8 cellular contexts compared by ENCODE assay signal in genomic region chr17:41835214-41835799, GRCh38. TPM values are rescaled to one million over a fixed set of nuclear protein-coding genes. Genes with fewer than 3 reads are reported as not detected.
DNase-seq lines count a peak whose midpoint lies in the region; ATAC-seq, FAIRE-seq and TF ChIP-seq lines count a peak whose summit lies in the region.

No MANE protein-coding gene starts in this region.

- no peaks in the 10 kb centered on the region for H3F3A ChIP-seq in Loucy (ENCODE audit: low read depth)

- peak; percentile 6 for ATAC-seq in activated CD4-positive, alpha-beta T cell treated with anti-CD3 and anti-CD28 coated beads for 36 hours
- peak; percentile 37 for ATAC-seq in memory B cell (ENCODE audit: low read depth)

- CTCF ChIA-PET in activated CD4-positive, alpha-beta T cell treated with anti-CD3 and anti-CD28 coated beads for 36 hours (lab: Charles Lee): interaction anchor here (0.6 to 2.0 kb wide), 6 partner anchors 18 to 624 kb away, joined by 3 to 8 read pairs (median 3); partner anchors contain the start of gene JUP
- CTCF ChIA-PET in GM10248 (lab: Yijun Ruan, JAX): interaction anchor here (1.0 to 2.2 kb wide), 4 partner anchors 20 to 98 kb away, joined by 3 to 12 read pairs (median 4); partner anchors contain the start of genes FKBP10 and P3H4

- peak overlapping the region; percentile 82 for H3K4me3 ChIP-seq in Loucy (ENCODE audit: low read length, poor library complexity, severe bottlenecking)
- peak overlapping the region; percentile 70 to 79 for H3K4me3 ChIP-seq in uterus

- H3K9ac ChIP-seq in Loucy (ENCODE audit: low read depth, low read length, poor library complexity, severe bottlenecking): peak overlapping the region; percentile 83

- H3K27ac ChIP-seq in uterus: peak overlapping the region; percentile 84 to 87

- H4K20me1 ChIP-seq in Loucy (ENCODE audit: insufficient read depth, low read length, poor library complexity, severe bottlenecking): no peaks in the 10 kb centered on the region

- H3K9me2 ChIP-seq in Loucy (replicated peaks; ENCODE audit: low read depth, low read length): no peaks in the 10 kb centered on the region

- H3K9me3 ChIP-seq in Loucy (ENCODE audit: insufficient read depth, low read depth, low read length) (no peaks in the 10 kb centered on the region), uterus (no peaks in the 10 kb centered on the region)

- peaks cover 8% of the 10 kb centered on the region for H3K4me1 ChIP-seq in Loucy (ENCODE audit: insufficient read depth, low read length, poor library complexity, severe bottlenecking)
- H3K4me1 ChIP-seq in uterus: no peaks in the 10 kb centered on the region

- H3K36me3 Mint-ChIP-seq in activated CD4-positive, alpha-beta T cell treated with anti-CD3 and anti-CD28 coated beads for 36 hours (ENCODE audit: low read depth): peaks cover 10% of the 10 kb centered on the region
- H3K36me3 Mint-ChIP-seq in memory B cell: peaks cover 11% of the 10 kb centered on the region

- no peaks in the 10 kb centered on the region for H3K9me3 Mint-ChIP-seq in activated CD4-positive, alpha-beta T cell treated with anti-CD3 and anti-CD28 coated beads for 36 hours (ENCODE audit: low read depth)
- no peaks in the 10 kb centered on the region for H3K9me3 Mint-ChIP-seq in memory B cell

- TF ChIP-seq CTCF in Loucy (conservative IDR thresholded peaks at IDR 0.05; ENCODE audit: low read length) (no peak), uterus (IDR thresholded peaks at IDR 0.05) (no peak), GM10248 (IDR thresholded peaks at IDR 0.05; ENCODE audit: control extremely low read depth, extremely low read depth, low read depth, missing control alignments) (no peak)

- H3K27me3 ChIP-seq in Loucy (ENCODE audit: insufficient read depth, low read length, poor library complexity, severe bottlenecking): no peaks in the 10 kb centered on the region
- no peaks in the 10 kb centered on the region for H3K27me3 ChIP-seq in uterus

- H2AFZ ChIP-seq in Loucy (ENCODE audit: low read length): peak overlapping the region; percentile 99

- TF ChIP-seq POLR2A in uterus (IDR thresholded peaks at IDR 0.05) (no peak), GM12892 (IDR thresholded peaks at IDR 0.05; ENCODE audit: low read depth, low read length) (no peak)

- no peak for FAIRE-seq in GM12892 (lab: Jason Lieb, UNC)

- H3K36me3 ChIP-seq in Loucy (ENCODE audit: insufficient read depth, low read length) (no peaks in the 10 kb centered on the region), uterus (no peaks in the 10 kb centered on the region)

- H3K4me3 Mint-ChIP-seq in activated CD4-positive, alpha-beta T cell treated with anti-CD3 and anti-CD28 coated beads for 36 hours: peak overlapping the region; percentile 80
- H3K4me3 Mint-ChIP-seq in memory B cell: peak overlapping the region; percentile 85

- H3K27ac Mint-ChIP-seq in activated CD4-positive, alpha-beta T cell treated with anti-CD3 and anti-CD28 coated beads for 36 hours: peak overlapping the region; percentile 70
- H3K27ac Mint-ChIP-seq in memory B cell: peak overlapping the region; percentile 63

- H3K27me3 Mint-ChIP-seq in activated CD4-positive, alpha-beta T cell treated with anti-CD3 and anti-CD28 coated beads for 36 hours: no peaks in the 10 kb centered on the region
- H3K27me3 Mint-ChIP-seq in memory B cell: peaks cover 2% of the 10 kb centered on the region

- POLR2A ChIA-PET in activated CD4-positive, alpha-beta T cell treated with anti-CD3 and anti-CD28 coated beads for 36 hours (lab: Charles Lee): no interaction called here
- POLR2A ChIA-PET in GM10248 (lab: Yijun Ruan, JAX): interaction anchor here (0.5 kb wide), 1 partner anchor 9 kb away, joined by 3 read pairs; no protein-coding TSS in a partner anchor

- peak overlapping the region; percentile 84 for H3K4me2 ChIP-seq in Loucy (ENCODE audit: low read depth, low read length, poor library complexity, severe bottlenecking)

- peaks cover 13% of the 10 kb centered on the region for H3K4me1 Mint-ChIP-seq in activated CD4-positive, alpha-beta T cell treated with anti-CD3 and anti-CD28 coated beads for 36 hours
- H3K4me1 Mint-ChIP-seq in memory B cell: peaks cover 7% of the 10 kb centered on the region

- DNase-seq in activated CD4-positive, alpha-beta T cell treated with anti-CD3 and anti-CD28 coated beads for 36 hours: no peak
- no peak for DNase-seq in activated CD4-positive, alpha-beta T cell treated with anti-CD3 and anti-CD28 coated beads for 48 hours
- DNase-seq in cerebellar cortex (ENCODE audit: low spot score): peak; percentile 39
- DNase-seq in memory B cell (ENCODE audit: low spot score in 2 of 2): no peak
- DNase-seq in uterus: no peak
- DNase-seq in GM10248 (ENCODE audit: extremely low spot score): no peak
- no peak for DNase-seq in GM12892 (ENCODE audit: insufficient read length)

- intact Hi-C loops in activated CD4-positive, alpha-beta T cell treated with anti-CD3 and anti-CD28 coated beads for 36 hours (cut with DNase I, micrococcal nuclease): loop anchor here in 1 of 2 experiments (1.0 kb wide), 1 partner anchor 24 kb away; the partner anchor contains the start of gene P3H4
- intact Hi-C loops in uterus (cut with DNase I; ENCODE audit: low total_unique reads): no loop called here

- H3K79me2 ChIP-seq in Loucy (ENCODE audit: insufficient read depth, low read length): peaks cover 10% of the 10 kb centered on the region; the same call in 1 of the 2 replicates

RNA-seq across cellular contexts. Expression of gene NT5C3B, which starts 0.7 kb away (rescaled TPM):
- 10 to 100 TPM; 37.5 to 46.9 TPM for total RNA-seq in activated CD4-positive, alpha-beta T cell treated with anti-CD3 and anti-CD28 coated beads for 36 hours
- 10 to 100 TPM; 32.5 to 77.9 (median 68.1) TPM for total RNA-seq in uterus
- polyA plus RNA-seq in GM12892 (2012; ENCODE audit: missing spikeins): 36.0 TPM

RNA-seq across cellular contexts. Expression of gene KLHL10, which starts 2.3 kb away (rescaled TPM):
- under 1 TPM; 0.19 to 0.21 TPM for total RNA-seq in activated CD4-positive, alpha-beta T cell treated with anti-CD3 and anti-CD28 coated beads for 36 hours
- total RNA-seq in uterus: 1 to 10 TPM in 1 of 4 donors, under 1 TPM in 1, not detected in 2; 0.70 to 1.2 TPM
- not detected for polyA plus RNA-seq in GM12892 (2012; ENCODE audit: missing spikeins)

RNA-seq across cellular contexts. Expression of gene FKBP10, which starts 22.5 kb away (rescaled TPM):
- total RNA-seq in activated CD4-positive, alpha-beta T cell treated with anti-CD3 and anti-CD28 coated beads for 36 hours: under 1 TPM; 0.39 to 0.42 TPM
- total RNA-seq in uterus: 100 to 1,000 TPM in 2 of 4 donors, 10 to 100 TPM in 2; 22.9 to 226 (median 89.5) TPM
- polyA plus RNA-seq in GM12892 (2012; ENCODE audit: missing spikeins): 2.7 TPM

RNA-seq across cellular contexts. Expression of gene P3H4, which starts 23.6 kb away (rescaled TPM):
- total RNA-seq in activated CD4-positive, alpha-beta T cell treated with anti-CD3 and anti-CD28 coated beads for 36 hours: 1 to 10 TPM; 1.5 to 2.0 TPM
- 10 to 100 TPM in 3 of 4 donors, 1 to 10 TPM in 1; 10.0 to 67.0 (median 35.1) TPM for total RNA-seq in uterus
- polyA plus RNA-seq in GM12892 (2012; ENCODE audit: missing spikeins): 0.19 TPM

RNA-seq across cellular contexts. Expression of gene KLHL11, which starts 29.9 kb away (rescaled TPM):
- 10 to 100 TPM; 16.4 to 18.0 TPM for total RNA-seq in activated CD4-positive, alpha-beta T cell treated with anti-CD3 and anti-CD28 coated beads for 36 hours
- total RNA-seq in uterus: 10 to 100 TPM; 19.7 to 73.3 (median 38.5) TPM
- polyA plus RNA-seq in GM12892 (2012; ENCODE audit: missing spikeins): 3.5 TPM

Comparison
In these comparisons a context has a peak if more than half of its experiments do, and no peak if none do; other contexts are left out.
1. RNA of gene FKBP10, which starts 22.5 kb away (total RNA-seq): 22.9 to 226 TPM in uterus; 0.39 to 0.42 TPM in activated CD4-positive, alpha-beta T cell treated with anti-CD3 and anti-CD28 coated beads for 36 hours; every median in the first group is over 10 times any median in the second.